1 cellular context compared by ENCODE assay signal in the genomic region with DNA sequence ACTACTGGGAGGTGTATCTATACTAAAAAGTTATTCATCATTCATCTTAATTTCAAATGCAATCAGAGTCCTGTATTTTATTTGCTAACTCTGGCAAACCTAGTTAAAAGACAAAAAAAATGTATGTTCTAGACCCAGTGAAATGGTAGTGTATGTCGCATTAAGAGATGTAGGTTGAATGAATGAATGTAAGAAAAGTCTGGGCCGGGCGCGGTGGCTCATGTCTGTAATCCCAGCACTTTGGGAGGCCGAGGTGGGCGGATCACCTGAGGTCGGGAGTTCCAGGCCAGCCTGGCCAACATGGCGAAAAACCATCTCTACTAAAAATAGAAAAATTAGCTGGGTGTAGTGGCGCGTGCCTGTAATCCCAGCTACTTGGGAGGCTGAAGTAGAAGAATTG.
A peak's percentile ranks its signal among the peaks of the same experiment; 100 is the strongest.
TF ChIP-seq lines count a peak whose summit lies in the region.

No MANE protein-coding gene starts in this region.

TF ChIP-seq in K562, 482 proteins besides CTCF, POLR2A, EP300 and RAD21 (continued from another document):
- TF ChIP-seq, protein P1, sequence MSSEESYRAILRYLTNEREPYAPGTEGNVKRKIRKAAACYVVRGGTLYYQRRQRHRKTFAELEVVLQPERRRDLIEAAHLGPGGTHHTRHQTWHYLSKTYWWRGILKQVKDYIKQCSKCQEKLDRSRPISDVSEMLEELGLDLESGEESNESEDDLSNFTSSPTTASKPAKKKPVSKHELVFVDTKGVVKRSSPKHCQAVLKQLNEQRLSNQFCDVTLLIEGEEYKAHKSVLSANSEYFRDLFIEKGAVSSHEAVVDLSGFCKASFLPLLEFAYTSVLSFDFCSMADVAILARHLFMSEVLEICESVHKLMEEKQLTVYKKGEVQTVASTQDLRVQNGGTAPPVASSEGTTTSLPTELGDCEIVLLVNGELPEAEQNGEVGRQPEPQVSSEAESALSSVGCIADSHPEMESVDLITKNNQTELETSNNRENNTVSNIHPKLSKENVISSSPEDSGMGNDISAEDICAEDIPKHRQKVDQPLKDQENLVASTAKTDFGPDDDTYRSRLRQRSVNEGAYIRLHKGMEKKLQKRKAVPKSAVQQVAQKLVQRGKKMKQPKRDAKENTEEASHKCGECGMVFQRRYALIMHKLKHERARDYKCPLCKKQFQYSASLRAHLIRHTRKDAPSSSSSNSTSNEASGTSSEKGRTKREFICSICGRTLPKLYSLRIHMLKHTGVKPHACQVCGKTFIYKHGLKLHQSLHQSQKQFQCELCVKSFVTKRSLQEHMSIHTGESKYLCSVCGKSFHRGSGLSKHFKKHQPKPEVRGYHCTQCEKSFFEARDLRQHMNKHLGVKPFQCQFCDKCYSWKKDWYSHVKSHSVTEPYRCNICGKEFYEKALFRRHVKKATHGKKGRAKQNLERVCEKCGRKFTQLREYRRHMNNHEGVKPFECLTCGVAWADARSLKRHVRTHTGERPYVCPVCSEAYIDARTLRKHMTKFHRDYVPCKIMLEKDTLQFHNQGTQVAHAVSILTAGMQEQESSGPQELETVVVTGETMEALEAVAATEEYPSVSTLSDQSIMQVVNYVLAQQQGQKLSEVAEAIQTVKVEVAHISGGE (CRISPR knock-in tag; IDR thresholded peaks at IDR 0.05) = peak in 1 of 3 experiments; percentile 96; a peak in 2 of 6 replicates
- TF ChIP-seq RFX1 (IDR thresholded peaks at IDR 0.05) (0 out of 2 replicates have a peak, but pooled peaks have one; percentile 1), EWSR1 (IDR thresholded peaks at IDR 0.05; ENCODE audit: borderline replicate concordance, low read depth, partially characterized antibody) (peak; percentile 38)
